In the genomic region with DNA sequence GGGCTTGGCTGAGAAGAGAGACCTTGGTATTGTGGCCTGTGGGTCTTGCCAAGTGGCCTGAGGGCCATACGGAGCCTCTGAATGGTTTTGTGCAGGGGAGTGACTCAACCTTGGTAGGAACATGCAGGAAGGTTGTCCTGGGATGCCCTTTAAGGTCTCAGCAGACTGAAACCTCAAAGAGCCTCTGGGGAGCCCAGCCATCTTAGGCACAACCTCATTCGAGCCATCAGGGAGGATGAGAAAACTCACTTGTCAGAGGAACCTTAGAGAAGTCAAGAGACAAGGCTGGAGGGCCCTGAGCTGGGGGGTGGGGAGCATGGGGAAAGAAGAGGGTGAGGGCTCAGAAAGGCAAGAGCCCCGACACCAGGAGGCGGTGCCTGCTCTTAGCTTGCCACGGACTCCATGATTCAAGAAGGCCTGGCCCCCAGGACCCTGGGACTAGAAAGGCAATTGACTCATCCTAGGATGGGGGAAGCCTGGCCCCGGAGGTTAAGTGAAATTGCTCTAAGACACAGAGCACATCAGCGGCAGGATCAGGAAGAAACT, we compare ENCODE assay signal across 8 cellular contexts. TPM values are rescaled to one million over a fixed set of nuclear protein-coding genes. Genes with fewer than 3 reads are reported as not detected.
DNase-seq lines count a peak whose midpoint lies in the region; ATAC-seq and TF ChIP-seq lines count a peak whose summit lies in the region.

No MANE protein-coding gene starts in this region.

- H3K36me3 ChIP-seq in heart left ventricle (no peaks in the 10 kb centered on the region), RWPE2 (ENCODE audit: low read depth) (no peaks in the 10 kb centered on the region), colonic mucosa (no peaks in the 10 kb centered on the region), mucosa of rectum (ENCODE audit: control insufficient read depth in 2 of 2, insufficient read depth in 2 of 2, low read length in 2 of 2) (no peaks in the 10 kb centered on the region), aorta (ENCODE audit: control insufficient read depth in 1 of 2, insufficient read depth in 2 of 2, low read length in 1 of 2) (no peaks in the 10 kb centered on the region)

- ATAC-seq in heart left ventricle (peak in 3 of 4 donors; percentile 3 to 16 (median 11)), HG02884 (IDR thresholded peaks at IDR 0.05; ENCODE audit: unreplicated experiment) (peak; percentile 9), RWPE2 (ENCODE audit: low read depth) (peak; percentile 61), aorta (ENCODE audit: low FRiP score) (peak; percentile 20)

- H3K4me3 ChIP-seq in heart left ventricle (peak overlapping the region in 5 of 12 donors; percentile 69 to 79 (median 71)), RWPE2 (ENCODE audit: severe bottlenecking) (peak overlapping the region; percentile 34), colonic mucosa (no peak overlapping the region), mucosa of rectum (ENCODE audit: low read length in 2 of 2) (peak overlapping the region; percentile 62 to 74), aorta (ENCODE audit: low read length in 2 of 2) (no peak overlapping the region)

- peak in 1 of 5 donors; percentile 65 for DNase-seq in heart left ventricle
- DNase-seq in cardiac septum (ENCODE audit: low spot score) = no peak
- DNase-seq in RWPE2 (ENCODE audit: low spot score) = peak; percentile 69
- DNase-seq in colonic mucosa = no peak
- peak in 1 of 2 donors; percentile 80 for DNase-seq in aorta
- no peak for DNase-seq in NCI-H510A treated with DMSO at 0.1 percent for 48 hours (lab: John Stamatoyannopoulos, UW)

- peaks cover 16 to 71% (median 48%) of the 10 kb centered on the region in 12 donors for H3K4me1 ChIP-seq in heart left ventricle
- peaks cover 14% of the 10 kb centered on the region for H3K4me1 ChIP-seq in RWPE2 (ENCODE audit: insufficient read depth, poor library complexity, severe bottlenecking)
- no peaks in the 10 kb centered on the region for H3K4me1 ChIP-seq in colonic mucosa
- peaks cover 8 to 19% of the 10 kb centered on the region in 2 donors for H3K4me1 ChIP-seq in mucosa of rectum (ENCODE audit: control insufficient read depth in 2 of 2, insufficient read depth in 2 of 2, low read length in 2 of 2)
- no peaks in the 10 kb centered on the region for H3K4me1 ChIP-seq in aorta (ENCODE audit: control insufficient read depth in 1 of 2, insufficient read depth in 2 of 2, low read length in 2 of 2)

- no peaks in the 10 kb centered on the region for H3K27me3 ChIP-seq in heart left ventricle
- H3K27me3 ChIP-seq in RWPE2 (ENCODE audit: insufficient read depth, poor library complexity, severe bottlenecking) = no peaks in the 10 kb centered on the region
- H3K27me3 ChIP-seq in colonic mucosa = no peaks in the 10 kb centered on the region
- no peaks in the 10 kb centered on the region for H3K27me3 ChIP-seq in mucosa of rectum (ENCODE audit: control insufficient read depth in 2 of 2, insufficient read depth in 2 of 2, low read length in 2 of 2)
- no peaks in the 10 kb centered on the region for H3K27me3 ChIP-seq in aorta (ENCODE audit: control insufficient read depth in 1 of 2, insufficient read depth in 2 of 2, low read length in 1 of 2)

- TF ChIP-seq POLR2A in heart left ventricle (IDR thresholded peaks at IDR 0.05) = no peak

- intact Hi-C loops in heart left ventricle (cut with DNase I) (loop anchor here in 1 of 10 donors (1.0 kb wide), 1 partner anchor 51 kb away; no protein-coding TSS in a partner anchor), cardiac septum (cut with DNase I) (no loop called here), colonic mucosa (cut with DNase I) (no loop called here), aorta (cut with DNase I) (no loop called here)

- TF ChIP-seq CTCF in heart left ventricle (IDR thresholded peaks at IDR 0.05) (no peak), RWPE2 (IDR thresholded peaks at IDR 0.05; ENCODE audit: poor library complexity, severe bottlenecking) (no peak), colonic mucosa (IDR thresholded peaks at IDR 0.05) (no peak)

- H3K9ac ChIP-seq in colonic mucosa (ENCODE audit: low read depth in 2 of 2, low read length in 2 of 2) (peak overlapping the region in 1 of 2 donors; percentile 59), mucosa of rectum (ENCODE audit: low read depth in 1 of 2, low read length in 2 of 2) (peak overlapping the region; percentile 0 to 64)

- H3K27ac ChIP-seq in heart left ventricle (peak overlapping the region; percentile 90 to 99 (median 96)), RWPE2 (ENCODE audit: poor library complexity, severe bottlenecking) (peak overlapping the region; percentile 84), colonic mucosa (peak overlapping the region; percentile 84), mucosa of rectum (ENCODE audit: low read depth in 2 of 2, low read length in 2 of 2) (peak overlapping the region; percentile 75 to 83), aorta (ENCODE audit: low read depth in 1 of 2, low read length in 2 of 2) (peak overlapping the region; percentile 15 to 55)

- WGBS in heart left ventricle, 4 donors = 40 to 50% (median 47%) methylated on average over 7 of the region's 7 CpGs
- WGBS in aorta, 2 donors = 50 to 53% methylated on average over 7 of the region's 7 CpGs

- H3K9me3 ChIP-seq in heart left ventricle (no peaks in the 10 kb centered on the region), RWPE2 (ENCODE audit: severe bottlenecking) (no peaks in the 10 kb centered on the region), colonic mucosa (no peaks in the 10 kb centered on the region), mucosa of rectum (ENCODE audit: control insufficient read depth in 2 of 2, low read length in 2 of 2) (no peaks in the 10 kb centered on the region), aorta (ENCODE audit: control insufficient read depth, low read length) (no peaks in the 10 kb centered on the region)

RNA-seq across cellular contexts. Expression of gene IFI6, which starts 13.0 kb away (rescaled TPM):
- total RNA-seq in heart left ventricle (100 to 1,000 TPM in 1 of 9 donors, 10 to 100 TPM in 8; 18.3 to 140 (median 70.2) TPM), cardiac septum (32.4 TPM), colonic mucosa (10 to 100 TPM; 18.0 to 25.1 TPM), aorta (100 to 1,000 TPM; 116 to 143 TPM)
- polyA plus RNA-seq in heart left ventricle (10 to 100 TPM; 44.5 to 61.9 TPM), aorta (100 to 1,000 TPM in 1 of 2 donors, 10 to 100 TPM in 1; 85.3 to 170 TPM)

RNA-seq across cellular contexts. Expression of gene FGR, which starts 24.0 kb away (rescaled TPM):
- total RNA-seq in heart left ventricle (10 to 100 TPM in 3 of 9 donors, 1 to 10 TPM in 6; 1.1 to 25.9 (median 3.3) TPM), cardiac septum (3.8 TPM), colonic mucosa (1 to 10 TPM; 1.4 to 2.0 TPM), aorta (10 to 100 TPM; 12.1 to 21.7 TPM)
- polyA plus RNA-seq in heart left ventricle (1 to 10 TPM; 2.8 to 7.2 TPM), aorta (10 to 100 TPM in 1 of 2 donors, 1 to 10 TPM in 1; 2.8 to 12.1 TPM)

RNA-seq across cellular contexts. Expression of gene AHDC1, which starts 55.1 kb away (rescaled TPM):
- 10 to 100 TPM; 29.2 to 50.2 (median 42.1) TPM for total RNA-seq in heart left ventricle
- 10 to 100 TPM; 25.8 to 48.4 TPM for polyA plus RNA-seq in heart left ventricle
- 57.7 TPM for total RNA-seq in cardiac septum
- 10 to 100 TPM; 18.4 to 26.8 TPM for total RNA-seq in colonic mucosa
- 10 to 100 TPM; 63.5 to 89.1 TPM for total RNA-seq in aorta
- 10 to 100 TPM in 1 of 2 donors, 1 to 10 TPM in 1; 7.8 to 23.9 TPM for polyA plus RNA-seq in aorta

Comparison
In these comparisons a context has a peak if more than half of its experiments do, and no peak if none do; other contexts are left out.
1. ATAC-seq: peak in every context shown above with its lines; median percentile 61 in RWPE2; 20 in aorta; 11 in heart left ventricle; 9 in HG02884.
2. H3K27ac ChIP-seq: peak in every context shown above with its lines; median percentile 96 in heart left ventricle; 84 in RWPE2; 84 in colonic mucosa; 79 in mucosa of rectum; 35 in aorta.
3. H3K4me3 ChIP-seq: peak in RWPE2 (single experiment) and mucosa of rectum (2 of 2); none in colonic mucosa (single experiment) and aorta (0 of 2).